In genomic region chr19:55336101-55336500, GRCh38 we compare ENCODE assay signal across 32 cellular contexts. TPM values are rescaled to one million over a fixed set of nuclear protein-coding genes. Genes with fewer than 3 reads are reported as not detected.
DNase-seq lines count a peak whose midpoint lies in the region; ATAC-seq, FAIRE-seq and TF ChIP-seq lines count a peak whose summit lies in the region.
"Had no signal": no experiment of that assay in that cellular context is flagged by ENCODE, and none has a peak within 500 bp of the region (broad histone marks: within the 10 kb centered on the region; RNA-seq: fewer than 3 reads in every experiment).

No MANE protein-coding gene starts in this region.

- peaks cover 3% of the 10 kb centered on the region for H3K9me3 Mint-ChIP-seq in astrocyte (ENCODE audit: unreplicated experiment)
- peaks cover 14% of the 10 kb centered on the region for H3K9me3 Mint-ChIP-seq in glutamatergic neuron (ENCODE audit: unreplicated experiment)
- H3K9me3 Mint-ChIP-seq: activated CD4-positive, alpha-beta T cell treated with anti-CD3 and anti-CD28 coated beads, Interleukin-2, amount 10 ng/mL, durations not matched to agents 7 days and 5 days; activated T-cell treated with anti-CD3 and anti-CD28 coated beads, Interleukin-2, amount 50 U/mL, for 4 hours; immature natural killer cell; WTC11 had no signal

- no peak overlapping the region for H3K4me3 Mint-ChIP-seq in astrocyte (ENCODE audit: unreplicated experiment)
- H3K4me3 Mint-ChIP-seq in glutamatergic neuron (ENCODE audit: unreplicated experiment): no peak overlapping the region
- H3K4me3 Mint-ChIP-seq: activated CD4-positive, alpha-beta T cell treated with anti-CD3 and anti-CD28 coated beads, Interleukin-2, amount 10 ng/mL, durations not matched to agents 7 days and 5 days; activated T-cell treated with anti-CD3 and anti-CD28 coated beads, Interleukin-2, amount 50 U/mL, for 4 hours; WTC11 had no signal

- peaks cover 2% of the 10 kb centered on the region for H3K36me3 Mint-ChIP-seq in astrocyte (ENCODE audit: low read depth, unreplicated experiment)
- peaks cover 3% of the 10 kb centered on the region for H3K36me3 Mint-ChIP-seq in glutamatergic neuron (ENCODE audit: unreplicated experiment)
- H3K36me3 Mint-ChIP-seq: immature natural killer cell, WTC11 had no signal

- peaks cover 4% of the 10 kb centered on the region for H3K27me3 ChIP-seq in astrocyte (ENCODE audit: insufficient read depth, low read length)
- H3K27me3 ChIP-seq: brain microvascular endothelial cell had no signal

- no peaks in the 10 kb centered on the region for H3K9me3 ChIP-seq in astrocyte (ENCODE audit: insufficient read depth, low read depth, low read length)
- H3K9me3 ChIP-seq: adrenal gland, left lung, suprapubic skin had no signal

- peaks cover 17% of the 10 kb centered on the region for H3K4me1 ChIP-seq in astrocyte (ENCODE audit: insufficient read depth, low read length)

- H3K4me1 Mint-ChIP-seq in astrocyte (ENCODE audit: low read depth, unreplicated experiment) (peaks cover 3% of the 10 kb centered on the region), glutamatergic neuron (ENCODE audit: low read depth, unreplicated experiment) (peaks cover 5% of the 10 kb centered on the region)

- FAIRE-seq in astrocyte (lab: Jason Lieb, UNC): no peak
- FAIRE-seq: frontal cortex, urothelium cell line had no signal

- H3K4me2 ChIP-seq in astrocyte (ENCODE audit: low read length): no peak overlapping the region

- H3K4me3 ChIP-seq in astrocyte (ENCODE audit: insufficient read depth, low read depth, low read length): no peak overlapping the region
- H3K4me3 ChIP-seq: adrenal gland, left lung, suprapubic skin had no signal

- H3K36me3 ChIP-seq in astrocyte (ENCODE audit: insufficient read depth, low read length): no peaks in the 10 kb centered on the region
- H3K36me3 ChIP-seq: adrenal gland, brain microvascular endothelial cell, left lung, suprapubic skin had no signal

- H2AFZ ChIP-seq in astrocyte (ENCODE audit: low read depth, low read length): no peak overlapping the region

- ATAC-seq in GM21526 (IDR thresholded peaks at IDR 0.05; ENCODE audit: low FRiP score, unreplicated experiment): no peak
- no peak for ATAC-seq in HG03521 (IDR thresholded peaks at IDR 0.05; ENCODE audit: unreplicated experiment)
- ATAC-seq: activated T-cell treated with anti-CD3 and anti-CD28 coated beads, Interleukin-2, amount 50 U/mL, for 4 hours; left lung; WTC11 had no signal

- H3K27ac Mint-ChIP-seq in astrocyte (ENCODE audit: unreplicated experiment) (peak overlapping the region; percentile 66), glutamatergic neuron (ENCODE audit: unreplicated experiment) (peak overlapping the region; percentile 52)
- H3K27ac Mint-ChIP-seq: activated CD4-positive, alpha-beta T cell treated with anti-CD3 and anti-CD28 coated beads, Interleukin-2, amount 10 ng/mL, durations not matched to agents 7 days and 5 days; progenitor cell of endocrine pancreas; WTC11 had no signal

- H3K79me2 ChIP-seq in astrocyte (ENCODE audit: insufficient read depth, low read length): peaks cover 7% of the 10 kb centered on the region

- no peak overlapping the region for H3K27ac ChIP-seq in astrocyte (ENCODE audit: low read depth, low read length)
- H3K27ac ChIP-seq: adrenal gland, brain microvascular endothelial cell, C4-2B, left lung, suprapubic skin had no signal

- no peak overlapping the region for H3K9ac ChIP-seq in astrocyte (ENCODE audit: low read length)

- H3K27me3 Mint-ChIP-seq in astrocyte (ENCODE audit: low read depth, unreplicated experiment) (no peaks in the 10 kb centered on the region), glutamatergic neuron (ENCODE audit: unreplicated experiment) (peaks cover 16% of the 10 kb centered on the region)

- TF ChIP-seq CTCF in astrocyte (IDR thresholded peaks at IDR 0.05; ENCODE audit: insufficient read depth, low read depth, low read length) (no peak), glutamatergic neuron (IDR thresholded peaks at IDR 0.05; ENCODE audit: partially characterized antibody, unreplicated experiment) (no peak)

- peak; percentile 52 for DNase-seq in Daoy (ENCODE audit: low read depth)
- peak; percentile 76 for DNase-seq in HPDE6-E6E7 (ENCODE audit: extremely low spot score)
- DNase-seq in astrocyte (ENCODE audit: low read depth): no peak
- no peak for DNase-seq in glutamatergic neuron
- no peak for DNase-seq in NCI-H1105 (lab: John Stamatoyannopoulos, UW)
- DNase-seq in glomerular visceral epithelial cell (ENCODE audit: extremely low spot score): no peak
- DNase-seq: activated CD4-positive, alpha-beta T cell treated with anti-CD3 and anti-CD28 coated beads, Interleukin-2, amount 10 ng/mL, durations not matched to agents 7 days and 5 days; activated T-cell treated with anti-CD3 and anti-CD28 coated beads, Interleukin-2, amount 50 U/mL, for 4 hours; adrenal gland; brain microvascular endothelial cell; Calu3; effector CD8-positive, alpha-beta T cell; erythroblast; H7; hippocampal formation; immature natural killer cell; left lung; NCI-H1048; NCI-H187; NCI-H524 treated with DMSO at 0.1 percent for 48 hours; stimulated activated CD4-positive, alpha-beta T cell treated with anti-CD3 and anti-CD28 coated beads, Interleukin-15, amount 100 ng/mL, for 24 hours; stimulated activated naive CD4-positive, alpha-beta T cell had no signal

- H4K20me1 ChIP-seq in astrocyte (ENCODE audit: insufficient read depth, low read length): no peaks in the 10 kb centered on the region

RNA-seq across cellular contexts. Expression of gene KMT5C, which starts 3.6 kb away (rescaled TPM):
- 8.5 and 8.9 TPM in 2 replicates for total RNA-seq in Daoy (2014; rRNA removed; shearing (Covaris generic))
- total RNA-seq in astrocyte: 14.6 and 16.0 TPM in 2 replicates
- 105 TPM for total RNA-seq in glutamatergic neuron (ENCODE audit: unreplicated experiment)

RNA-seq across cellular contexts. Expression of gene TMEM150B, which starts 11.0 kb away (rescaled TPM):
- not detected in 2 replicates for total RNA-seq in Daoy (2014; rRNA removed; shearing (Covaris generic))
- not detected in 2 replicates for total RNA-seq in astrocyte
- total RNA-seq in glutamatergic neuron (ENCODE audit: unreplicated experiment): not detected
- total RNA-seq: activated T-cell treated with anti-CD3 and anti-CD28 coated beads, Interleukin-2, amount 50 U/mL, for 4 hours; Calu3; frontal cortex; myocyte; progenitor cell of endocrine pancreas; suprapubic skin had no signal

RNA-seq across cellular contexts. Expression of gene COX6B2, which starts 18.4 kb away (rescaled TPM):
- total RNA-seq in Daoy (2014; rRNA removed; shearing (Covaris generic)): not detected in 2 replicates
- total RNA-seq in astrocyte: 0.50 TPM in 2 replicates
- 2.8 TPM for total RNA-seq in glutamatergic neuron (ENCODE audit: unreplicated experiment)
- total RNA-seq: activated CD4-positive, alpha-beta T cell treated with anti-CD3 and anti-CD28 coated beads, Interleukin-2, amount 10 ng/mL, durations not matched to agents 7 days and 5 days; activated T-cell treated with anti-CD3 and anti-CD28 coated beads, Interleukin-2, amount 50 U/mL, for 4 hours; mesenteric fat pad; progenitor cell of endocrine pancreas had no signal

RNA-seq across cellular contexts. Expression of gene GARIN5B, which starts 27.0 kb away (rescaled TPM):
- total RNA-seq in Daoy (2014; rRNA removed; shearing (Covaris generic)): not detected in 2 replicates
- 0.10 and 0.20 TPM in 2 replicates for total RNA-seq in astrocyte
- 0.17 TPM for total RNA-seq in glutamatergic neuron (ENCODE audit: unreplicated experiment)
- total RNA-seq: activated CD4-positive, alpha-beta T cell treated with anti-CD3 and anti-CD28 coated beads, Interleukin-2, amount 10 ng/mL, durations not matched to agents 7 days and 5 days; activated T-cell treated with anti-CD3 and anti-CD28 coated beads, Interleukin-2, amount 50 U/mL, for 4 hours; adrenal gland; Calu3; frontal cortex; H7; left lung; mesenteric fat pad; myocyte; progenitor cell of endocrine pancreas; suprapubic skin; WTC11 had no signal

RNA-seq across cellular contexts. Expression of gene IL11, which starts 34.2 kb away (rescaled TPM):
- 56.5 and 60.4 TPM in 2 replicates for total RNA-seq in Daoy (2014; rRNA removed; shearing (Covaris generic))
- total RNA-seq in astrocyte (183 and 202 TPM in 2 replicates), glutamatergic neuron (ENCODE audit: unreplicated experiment) (18.1 TPM)
- total RNA-seq: mesenteric fat pad had no signal

Comparison
In these comparisons a context has a peak if more than half of its experiments do, and no peak if none do; other contexts are left out.
1. DNase-seq: peak in Daoy (single experiment) and HPDE6-E6E7 (single experiment); none in astrocyte (single experiment), glutamatergic neuron (single experiment), NCI-H1105 (single experiment) and glomerular visceral epithelial cell (single experiment).